In genomic region chr1:8015809-8016165, GRCh38 we compare ENCODE assay signal across 10 cellular contexts. TPM values are rescaled to one million over a fixed set of nuclear protein-coding genes. Genes with fewer than 3 reads are reported as not detected.
DNase-seq lines count a peak whose midpoint lies in the region; ATAC-seq and TF ChIP-seq lines count a peak whose summit lies in the region.
"Had no signal": no experiment of that assay in that cellular context is flagged by ENCODE, and none has a peak within 500 bp of the region (broad histone marks: within the 10 kb centered on the region; RNA-seq: fewer than 3 reads in every experiment).

No MANE protein-coding gene starts in this region.

- peak overlapping the region; percentile 69 for H3K4me3 Mint-ChIP-seq in type B pancreatic cell
- H3K4me3 Mint-ChIP-seq: naive B cell had no signal

- ATAC-seq in GM18870 (IDR thresholded peaks at IDR 0.05; ENCODE audit: unreplicated experiment) (no peak), GM19395 (IDR thresholded peaks at IDR 0.05; ENCODE audit: unreplicated experiment) (no peak)

- peak overlapping the region; percentile 93 for H3K27ac Mint-ChIP-seq in type B pancreatic cell

- no peaks in the 10 kb centered on the region for H3K9me3 Mint-ChIP-seq in type B pancreatic cell
- H3K9me3 Mint-ChIP-seq: naive B cell had no signal

- H3K4me1 Mint-ChIP-seq in type B pancreatic cell (ENCODE audit: unreplicated experiment) = peaks cover 62% of the 10 kb centered on the region

- TF ChIP-seq POLR2A in esophagus squamous epithelium (IDR thresholded peaks at IDR 0.05) = no peak

- no peaks in the 10 kb centered on the region for H3K27me3 ChIP-seq in SJCRH30
- H3K27me3 ChIP-seq in esophagus squamous epithelium = no peaks in the 10 kb centered on the region
- no peaks in the 10 kb centered on the region for H3K27me3 ChIP-seq in mucosa of stomach (ENCODE audit: control insufficient read depth, insufficient read depth, low read length)

- H3K4me3 ChIP-seq in SJCRH30 (no peak overlapping the region), esophagus squamous epithelium (peak overlapping the region in 2 of 4 donors; percentile 1 to 25), mucosa of stomach (ENCODE audit: low read length) (no peak overlapping the region)

- no peaks in the 10 kb centered on the region for H3K9me3 ChIP-seq in SJCRH30 (replicated peaks)
- H3K9me3 ChIP-seq in esophagus squamous epithelium = no peaks in the 10 kb centered on the region
- no peaks in the 10 kb centered on the region for H3K9me3 ChIP-seq in mucosa of stomach (ENCODE audit: control insufficient read depth, low read length)

- intact Hi-C loops in esophagus squamous epithelium (cut with DNase I) = no loop called here

- H3K9ac ChIP-seq in mucosa of stomach (ENCODE audit: low read length) = peak overlapping the region; percentile 11

- DNase-seq in SJCRH30 = no peak
- DNase-seq in esophagus squamous epithelium (lab: John Stamatoyannopoulos, UW) = no peak
- no peak for DNase-seq in type B pancreatic cell (ENCODE audit: extremely low spot score, unreplicated experiment)
- DNase-seq in NCI-H2081 (lab: John Stamatoyannopoulos, UW) = no peak
- DNase-seq: naive B cell; NCI-H526; stimulated activated CD4-positive, alpha-beta T cell treated with anti-CD3 and anti-CD28 coated beads, Interleukin-4, amount 100 ng/mL, for 24 hours had no signal

- H3K27ac ChIP-seq in SJCRH30 (peak overlapping the region; percentile 4; the same call in 1 of the 2 replicates), esophagus squamous epithelium (peak overlapping the region; percentile 54 to 94 (median 70))

- peaks cover 21% of the 10 kb centered on the region for H3K36me3 Mint-ChIP-seq in type B pancreatic cell
- H3K36me3 Mint-ChIP-seq: naive B cell had no signal

- H3K4me1 ChIP-seq in SJCRH30 (peaks cover 91% of the 10 kb centered on the region), esophagus squamous epithelium (peaks cover 37 to 82% (median 51%) of the 10 kb centered on the region in 3 donors), mucosa of stomach (ENCODE audit: control insufficient read depth, insufficient read depth, low read length) (peaks cover 43% of the 10 kb centered on the region)

- H3K36me3 ChIP-seq in SJCRH30 (peaks cover 90% of the 10 kb centered on the region), esophagus squamous epithelium (peaks cover 9 to 39% (median 12%) of the 10 kb centered on the region in 3 donors), mucosa of stomach (ENCODE audit: control insufficient read depth, insufficient read depth, low read length) (peaks cover 12% of the 10 kb centered on the region)

- 23 to 32% methylated on average over 2 of the region's 2 CpGs for WGBS in esophagus squamous epithelium, 2 donors

- TF ChIP-seq CTCF in esophagus squamous epithelium (IDR thresholded peaks at IDR 0.05) (no peak), type B pancreatic cell (conservative IDR thresholded peaks at IDR 0.05) (no peak)

- no peaks in the 10 kb centered on the region for H3K27me3 Mint-ChIP-seq in type B pancreatic cell

RNA-seq across cellular contexts. Expression of gene ERRFI1, which starts 10.3 kb away (rescaled TPM):
- total RNA-seq in SJCRH30 (2014; rRNA removed; shearing (Covaris generic)) = 197 and 220 TPM in 2 replicates
- total RNA-seq in esophagus squamous epithelium (10 to 100 TPM; 23.3 to 95.9 (median 49.3) TPM), type B pancreatic cell (ENCODE audit: low replicate concordance) (83.3 and 104 TPM in 2 replicates)

RNA-seq across cellular contexts. Expression of gene PARK7, which starts 54.3 kb away (rescaled TPM):
- total RNA-seq in SJCRH30 (2014; rRNA removed; shearing (Covaris generic)) = 441 and 456 TPM in 2 replicates
- 100 to 1,000 TPM in 3 of 4 donors, 10 to 100 TPM in 1; 93.9 to 156 (median 129) TPM for total RNA-seq in esophagus squamous epithelium
- total RNA-seq in type B pancreatic cell (ENCODE audit: low replicate concordance) = 206 and 279 TPM in 2 replicates
